ENCODE assay signal across 17 cellular contexts in the genomic region with DNA sequence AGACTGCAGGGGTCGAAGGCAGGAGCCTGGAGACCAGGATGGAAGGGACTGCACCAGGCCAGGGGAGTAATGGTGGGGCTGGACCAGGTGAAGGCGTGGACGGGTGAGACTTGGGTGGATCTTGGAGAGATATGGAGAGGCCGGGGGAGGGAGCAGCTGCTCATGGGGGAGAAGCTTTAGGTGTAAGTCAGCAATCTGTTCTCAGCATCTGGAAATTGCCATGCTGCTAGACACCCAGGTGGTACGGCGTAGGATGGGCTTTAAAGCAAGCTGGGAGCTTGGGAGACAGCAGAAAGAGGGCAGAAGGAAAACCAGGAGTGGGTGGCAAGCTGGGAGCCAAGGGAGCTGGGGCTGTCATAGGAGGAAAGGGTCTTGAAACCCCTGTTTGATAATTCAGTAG. TPM values are rescaled to one million over a fixed set of nuclear protein-coding genes. Genes with fewer than 3 reads are reported as not detected.
DNase-seq lines count a peak whose midpoint lies in the region; ATAC-seq and TF ChIP-seq lines count a peak whose summit lies in the region.
"Had no signal": no experiment of that assay in that cellular context is flagged by ENCODE, and none has a peak within 500 bp of the region (broad histone marks: within the 10 kb centered on the region; RNA-seq: fewer than 3 reads in every experiment).

No MANE protein-coding gene starts in this region.

- peaks cover 31% of the 10 kb centered on the region for H3K4me1 Mint-ChIP-seq in activated naive CD8-positive, alpha-beta T cell (ENCODE audit: low read depth)
- peaks cover 30% of the 10 kb centered on the region for H3K4me1 Mint-ChIP-seq in activated naive CD8-positive, alpha-beta T cell treated with anti-CD3 and anti-CD28 coated beads for 36 hours
- H3K4me1 Mint-ChIP-seq in activated B cell treated with CpG ODN at 0.5 μM for 24 hours (peaks cover 69% of the 10 kb centered on the region), type B pancreatic cell (ENCODE audit: unreplicated experiment) (peaks cover 22% of the 10 kb centered on the region)

- H3K4me3 Mint-ChIP-seq in activated naive CD8-positive, alpha-beta T cell: peak overlapping the region; percentile 17
- no peak overlapping the region for H3K4me3 Mint-ChIP-seq in activated naive CD8-positive, alpha-beta T cell treated with anti-CD3 and anti-CD28 coated beads for 36 hours
- H3K4me3 Mint-ChIP-seq in activated B cell treated with CpG ODN at 0.5 μM for 24 hours (peak overlapping the region; percentile 96), type B pancreatic cell (peak overlapping the region; percentile 28)

- DNase-seq in activated naive CD8-positive, alpha-beta T cell treated with anti-CD3 and anti-CD28 coated beads for 36 hours: no peak
- DNase-seq in activated B cell treated with CpG ODN at 0.5 μM for 24 hours (no peak), hippocampal formation (lab: John Stamatoyannopoulos, UW) (peak; percentile 11 to 17), type B pancreatic cell (ENCODE audit: extremely low spot score, unreplicated experiment) (no peak), GM19240 (ENCODE audit: insufficient read length, low spot score) (no peak), lower leg skin (ENCODE audit: low spot score in 2 of 2) (no peak)
- no peak for DNase-seq in stimulated activated CD4-positive, alpha-beta T cell treated with anti-CD3 and anti-CD28 coated beads, Interleukin-2, amount 100 ng/mL, for 24 hours
- DNase-seq: activated CD4-positive, alpha-beta T cell treated with anti-CD3 and anti-CD28 coated beads, Interleukin-2, amount 50 U/mL, for 4 hours; esophagus squamous epithelium; MG63; NCI-H2029; NCI-H748 treated with DMSO at 0.1 percent for 48 hours; retina; Right ventricle myocardium superior; T-helper 9 cell had no signal

- H3K27ac Mint-ChIP-seq in activated naive CD8-positive, alpha-beta T cell: peak overlapping the region; percentile 8
- H3K27ac Mint-ChIP-seq in activated naive CD8-positive, alpha-beta T cell treated with anti-CD3 and anti-CD28 coated beads for 36 hours: no peak overlapping the region
- H3K27ac Mint-ChIP-seq in activated B cell treated with CpG ODN at 0.5 μM for 24 hours (peak overlapping the region; percentile 38), type B pancreatic cell (peak overlapping the region; percentile 43)

- no peak overlapping the region for H3K4me3 ChIP-seq in lower leg skin (ENCODE audit: low read depth, poor library complexity, severe bottlenecking)
- H3K4me3 ChIP-seq: A549, esophagus squamous epithelium, MG63 had no signal

- no peak for ATAC-seq in activated B cell treated with CpG ODN at 0.5 μM for 24 hours (ENCODE audit: low read depth)
- ATAC-seq: A549 had no signal

- WGBS in lower leg skin, 2 donors: 81% methylated on average over 6 of the region's 6 CpGs

- H3K9me3 Mint-ChIP-seq in activated naive CD8-positive, alpha-beta T cell (ENCODE audit: low read depth): no peaks in the 10 kb centered on the region
- H3K9me3 Mint-ChIP-seq in activated naive CD8-positive, alpha-beta T cell treated with anti-CD3 and anti-CD28 coated beads for 36 hours: no peaks in the 10 kb centered on the region
- H3K9me3 Mint-ChIP-seq in activated B cell treated with CpG ODN at 0.5 μM for 24 hours (no peaks in the 10 kb centered on the region), type B pancreatic cell (no peaks in the 10 kb centered on the region)

- TF ChIP-seq POLR2A in lower leg skin (IDR thresholded peaks at IDR 0.05): no peak

- CTCF ChIA-PET in activated B cell treated with CpG ODN at 0.5 μM for 24 hours (lab: Charles Lee): interaction anchor here (0.9 kb wide), 1 partner anchor 11 kb away, joined by 3 read pairs; no protein-coding TSS in a partner anchor

- H3K36me3 Mint-ChIP-seq in activated naive CD8-positive, alpha-beta T cell: peaks cover 2% of the 10 kb centered on the region
- peaks cover 9% of the 10 kb centered on the region for H3K36me3 Mint-ChIP-seq in activated naive CD8-positive, alpha-beta T cell treated with anti-CD3 and anti-CD28 coated beads for 36 hours
- H3K36me3 Mint-ChIP-seq in activated B cell treated with CpG ODN at 0.5 μM for 24 hours (ENCODE audit: low read depth): peaks cover 53% of the 10 kb centered on the region
- peaks cover 14% of the 10 kb centered on the region for H3K36me3 Mint-ChIP-seq in type B pancreatic cell

- intact Hi-C loops in activated B cell treated with CpG ODN at 0.5 μM for 24 hours (cut with micrococcal nuclease) (no loop called here), lower leg skin (cut with DNase I; ENCODE audit: low total_unique reads) (no loop called here)

- POLR2A ChIA-PET in activated B cell treated with CpG ODN at 0.5 μM for 24 hours (lab: Charles Lee): interaction anchor here (3.3 to 8.8 kb wide), 2 partner anchors 16 to 51 kb away, joined by 29 to 205 read pairs; no protein-coding TSS in a partner anchor

- H3K27me3 Mint-ChIP-seq in activated naive CD8-positive, alpha-beta T cell: no peaks in the 10 kb centered on the region
- H3K27me3 Mint-ChIP-seq in activated naive CD8-positive, alpha-beta T cell treated with anti-CD3 and anti-CD28 coated beads for 36 hours: no peaks in the 10 kb centered on the region
- H3K27me3 Mint-ChIP-seq in activated B cell treated with CpG ODN at 0.5 μM for 24 hours: no peaks in the 10 kb centered on the region
- no peaks in the 10 kb centered on the region for H3K27me3 Mint-ChIP-seq in type B pancreatic cell

- TF ChIP-seq CTCF in activated B cell treated with CpG ODN at 0.5 μM for 24 hours (IDR thresholded peaks at IDR 0.05): no peak
- no peak for TF ChIP-seq CTCF in type B pancreatic cell (conservative IDR thresholded peaks at IDR 0.05)
- no peak for TF ChIP-seq CTCF in lower leg skin (IDR thresholded peaks at IDR 0.05)

RNA-seq across cellular contexts. Expression of a gene that starts 3.0 kb away (rescaled TPM):
- total RNA-seq in activated naive CD8-positive, alpha-beta T cell treated with anti-CD3 and anti-CD28 coated beads for 36 hours: 10 to 100 TPM; 12.8 to 13.2 TPM
- total RNA-seq in activated B cell treated with CpG ODN at 0.5 μM for 24 hours: 112 and 114 TPM in 2 replicates
- 52.8 and 56.3 TPM in 2 replicates for total RNA-seq in type B pancreatic cell (ENCODE audit: low replicate concordance)
- total RNA-seq in lower leg skin: 100 to 1,000 TPM; 104 to 106 (median 105) TPM

Comparison
In these comparisons a context has a peak if more than half of its experiments do, and no peak if none do; other contexts are left out.
1. DNase-seq: peak in hippocampal formation (2 of 2); none in activated naive CD8-positive, alpha-beta T cell treated with anti-CD3 and anti-CD28 coated beads for 36 hours (single experiment), activated B cell treated with CpG ODN at 0.5 μM for 24 hours (single experiment), type B pancreatic cell (single experiment), GM19240 (single experiment), stimulated activated CD4-positive, alpha-beta T cell treated with anti-CD3 and anti-CD28 coated beads, Interleukin-2, amount 100 ng/mL, for 24 hours (0 of 2) and lower leg skin (0 of 2).